ENCODE assay signal across 23 cellular contexts in the genomic region with DNA sequence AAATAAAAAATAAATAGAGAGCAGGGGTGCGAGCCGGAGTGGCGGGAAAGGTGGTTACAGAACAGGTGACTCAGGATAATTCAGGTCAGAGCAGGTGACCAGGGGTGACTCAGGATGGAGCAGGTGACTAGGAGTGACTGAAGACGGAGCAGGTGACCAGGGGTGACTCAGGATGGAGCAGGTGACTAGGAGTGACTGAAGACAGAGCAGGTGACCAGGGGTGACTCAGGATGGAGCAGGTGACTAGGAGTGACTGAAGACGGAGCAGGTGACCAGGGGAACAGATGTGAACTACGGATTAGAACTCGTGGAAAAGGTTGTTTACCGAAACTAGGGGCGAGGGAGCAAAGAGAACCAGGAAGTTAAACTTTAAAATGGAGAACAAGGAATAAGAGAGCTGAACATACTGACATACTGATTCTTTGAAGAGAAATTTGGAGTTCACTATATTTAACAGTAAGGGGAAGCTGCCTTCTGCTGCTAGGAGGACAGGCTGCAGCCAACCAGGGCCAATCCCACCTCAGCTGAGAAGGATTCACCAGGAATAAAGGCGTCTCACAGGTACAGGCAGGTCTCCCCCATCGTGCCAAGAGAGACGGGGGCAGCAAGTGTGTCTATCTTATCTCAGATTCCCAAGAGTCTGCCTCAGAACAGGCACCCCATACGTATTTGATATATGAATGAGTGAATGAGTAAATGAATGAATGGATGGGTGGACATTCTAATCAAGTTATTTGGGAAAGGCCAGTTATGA.
"Had no signal": no experiment of that assay in that cellular context is flagged by ENCODE, and none has a peak within 500 bp of the region (broad histone marks: within the 10 kb centered on the region; RNA-seq: fewer than 3 reads in every experiment).

No MANE protein-coding gene starts in this region.

- DNase-seq: activated B cell treated with CpG ODN at 0.5 μM for 24 hours; activated CD4-positive, alpha-beta T cell treated with anti-CD3 and anti-CD28 coated beads for 48 hours; activated CD8-positive, alpha-beta T cell treated with anti-CD3 and anti-CD28 coated beads for 36 hours; activated naive CD4-positive, alpha-beta T cell treated with anti-CD3 and anti-CD28 coated beads, Interleukin-2, amount 10 ng/mL, durations not matched to agents 7 days and 5 days; activated naive CD8-positive, alpha-beta T cell treated with anti-CD3 and anti-CD28 coated beads, Interleukin-2, amount 50 U/mL, for 24 hours; activated T-cell treated with anti-CD3 and anti-CD28 coated beads, Interleukin-2, amount 50 U/mL, for 1 hour; anterior cingulate cortex; central memory CD4-positive, alpha-beta T cell; erythroblast; heart left ventricle; left cardiac atrium; mesenchymal stem cell; naive thymus-derived CD8-positive, alpha-beta T cell; pancreas; spleen; stimulated activated naive CD4-positive, alpha-beta T cell treated with Interleukin-2 at 50 U/mL for 16 hours; T-cell; T-helper 9 cell; tibial artery; uterus had no signal

- H3K27me3 ChIP-seq: gastroesophageal sphincter, heart left ventricle, pancreas, tibial artery, uterus had no signal

- H3K36me3 ChIP-seq: heart left ventricle, pancreas, uterus had no signal

- ATAC-seq: activated CD8-positive, alpha-beta T cell treated with anti-CD3 and anti-CD28 coated beads for 36 hours; activated naive CD8-positive, alpha-beta T cell treated with anti-CD3 and anti-CD28 coated beads, Interleukin-2, amount 50 U/mL, for 24 hours; activated T-helper 17 cell treated with anti-CD3 and anti-CD28 coated beads, Interleukin-2, amount 50 U/mL, for 72 hours; gastroesophageal sphincter; heart left ventricle; left cardiac atrium; naive thymus-derived CD8-positive, alpha-beta T cell; pancreas; sciatic nerve; T-cell had no signal

- H3K9me3 ChIP-seq: pancreas, tibial artery, uterus had no signal

- H3K4me3 ChIP-seq: gastroesophageal sphincter, heart left ventricle, pancreas, spleen, tibial artery, uterus had no signal

- H3K27ac ChIP-seq: gastroesophageal sphincter, heart left ventricle, pancreas, spleen, tibial artery, uterus had no signal

- H3K4me1 ChIP-seq: gastroesophageal sphincter, heart left ventricle, pancreas, spleen, tibial artery, uterus had no signal
